25 cellular contexts compared by ENCODE assay signal in the genomic region with DNA sequence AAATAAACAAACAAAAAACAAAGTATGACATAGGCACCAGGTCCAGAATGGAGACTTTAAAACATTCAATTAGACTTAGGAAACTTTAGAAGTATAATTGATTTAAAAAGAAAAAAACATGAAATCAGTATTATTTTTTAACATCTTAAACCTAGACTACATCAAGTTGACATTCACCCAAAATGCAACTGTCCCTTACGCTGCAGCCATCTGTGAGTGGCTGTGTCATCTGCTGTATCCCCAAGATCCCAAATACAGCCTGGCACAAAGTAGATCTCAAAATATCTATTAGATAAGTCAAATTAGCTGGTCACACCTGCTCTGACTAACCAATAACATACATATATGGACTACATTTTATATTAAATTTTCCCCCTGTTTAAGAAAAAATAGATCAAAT.
"Had no signal": no experiment of that assay in that cellular context is flagged by ENCODE, and none has a peak within 500 bp of the region (broad histone marks: within the 10 kb centered on the region; RNA-seq: fewer than 3 reads in every experiment).

No MANE protein-coding gene starts in this region.

- DNase-seq: activated B cell treated with CpG ODN at 0.5 μM for 24 hours; activated CD4-positive, alpha-beta T cell treated with anti-CD3 and anti-CD28 coated beads, Interleukin-2, amount 50 U/mL, for 1 hour; activated CD8-positive, alpha-beta T cell treated with anti-CD3 and anti-CD28 coated beads for 36 hours; activated naive CD4-positive, alpha-beta T cell; activated T-cell treated with anti-CD3 and anti-CD28 coated beads, Interleukin-2, amount 50 U/mL, for 48 hours; anterior cingulate cortex; body of pancreas; dermis blood vessel endothelial cell; effector memory CD4-positive, alpha-beta T cell; left colon; naive thymus-derived CD8-positive, alpha-beta T cell; occipital lobe; stimulated activated CD4-positive, alpha-beta T cell treated with anti-CD3 and anti-CD28 coated beads, Interleukin-1b, Interleukin-23, amount 100 ng/mL, for 48 hours; stimulated activated CD4-positive, alpha-beta T cell treated with anti-CD3 and anti-CD28 coated beads, Interleukin-4, amount 100 ng/mL, for 4 hours; stimulated activated CD8-positive, alpha-beta memory T cell treated with anti-CD3 and anti-CD28 coated beads, Interleukin-4, amount 100 ng/mL, for 48 hours; stimulated activated naive CD8-positive, alpha-beta T cell treated with anti-CD3 and anti-CD28 coated beads, Interleukin-15, amount 100 ng/mL, for 72 hours; T-helper 1 cell had no signal

- H3K4me1 ChIP-seq: neural progenitor cell, suprapubic skin had no signal

- H3K4me3 ChIP-seq: body of pancreas, cardiac muscle cell, hepatocyte, neural progenitor cell, smooth muscle cell, suprapubic skin had no signal

- H3K27ac ChIP-seq: body of pancreas, cardiac muscle cell, hepatocyte, neural progenitor cell, suprapubic skin had no signal

- ATAC-seq: activated CD8-positive, alpha-beta T cell treated with anti-CD3 and anti-CD28 coated beads for 36 hours; activated naive CD4-positive, alpha-beta T cell treated with anti-CD3 and anti-CD28 coated beads, Interleukin-2, amount 50 U/mL, for 72 hours; body of pancreas; left colon; naive thymus-derived CD8-positive, alpha-beta T cell; sciatic nerve; stimulated activated memory B cell treated with anti-CD40 and anti-IgM and Interleukin-4, amounts not matched to agents 10 μg/mL and 1 μg/mL and 100 μg/mL, for 72 hours; stimulated activated naive CD8-positive, alpha-beta T cell treated with anti-CD3 and anti-CD28 coated beads, Interleukin-15, amount 100 ng/mL, for 72 hours had no signal

- H3K27me3 ChIP-seq: body of pancreas, hepatocyte, suprapubic skin had no signal

- H3K9me3 ChIP-seq: body of pancreas, suprapubic skin had no signal

- H3K36me3 ChIP-seq: cardiac muscle cell, neural progenitor cell, suprapubic skin had no signal
